ENCODE assay signal across 8 cellular contexts in genomic region chr1:151147685-151148084, GRCh38. TPM values are rescaled to one million over a fixed set of nuclear protein-coding genes. Genes with fewer than 3 reads are reported as not detected.
A peak's percentile ranks its signal among the peaks of the same experiment; 100 is the strongest.
DNase-seq lines count a peak whose midpoint lies in the region; TF ChIP-seq lines count a peak whose summit lies in the region.
"Had no signal": no experiment of that assay in that cellular context is flagged by ENCODE, and none has a peak within 500 bp of the region (broad histone marks: within the 10 kb centered on the region; RNA-seq: fewer than 3 reads in every experiment).

No MANE protein-coding gene starts in this region.

- H3K27ac Mint-ChIP-seq in activated naive CD4-positive, alpha-beta T cell treated with anti-CD3 and anti-CD28 coated beads, Interleukin-2, amount 10 ng/mL, durations not matched to agents 7 days and 5 days = no peak overlapping the region

- peak overlapping the region; percentile 90 for H3K4me3 Mint-ChIP-seq in activated naive CD4-positive, alpha-beta T cell treated with anti-CD3 and anti-CD28 coated beads, Interleukin-2, amount 10 ng/mL, durations not matched to agents 7 days and 5 days

- H3K27ac ChIP-seq in iPS-20b (ENCODE audit: low read length) (no peak overlapping the region), suprapubic skin (peak overlapping the region; percentile 79)

- peaks cover 37% of the 10 kb centered on the region for H3K27me3 ChIP-seq in iPS-20b (ENCODE audit: insufficient read depth, low read length)
- no peaks in the 10 kb centered on the region for H3K27me3 ChIP-seq in suprapubic skin

- no peaks in the 10 kb centered on the region for H3K36me3 Mint-ChIP-seq in activated naive CD4-positive, alpha-beta T cell treated with anti-CD3 and anti-CD28 coated beads, Interleukin-2, amount 10 ng/mL, durations not matched to agents 7 days and 5 days

- peaks cover 68% of the 10 kb centered on the region for H3K27me3 Mint-ChIP-seq in activated naive CD4-positive, alpha-beta T cell treated with anti-CD3 and anti-CD28 coated beads, Interleukin-2, amount 10 ng/mL, durations not matched to agents 7 days and 5 days

- H3K9me3 ChIP-seq in iPS-20b (ENCODE audit: insufficient read depth, low read depth, low read length) (no peaks in the 10 kb centered on the region), suprapubic skin (no peaks in the 10 kb centered on the region)

- no peaks in the 10 kb centered on the region for H3K9me3 Mint-ChIP-seq in activated naive CD4-positive, alpha-beta T cell treated with anti-CD3 and anti-CD28 coated beads, Interleukin-2, amount 10 ng/mL, durations not matched to agents 7 days and 5 days

- H3K4me3 ChIP-seq in iPS-20b (ENCODE audit: low read length) (peak overlapping the region; percentile 90; the same call in 1 of the 2 replicates), suprapubic skin (no peak overlapping the region)

- CTCF ChIA-PET in activated naive CD4-positive, alpha-beta T cell treated with anti-CD3 and anti-CD28 coated beads, Interleukin-2, amount 10 ng/mL, durations not matched to agents 7 days and 5 days (lab: Charles Lee) = interaction anchor here (1.0 kb wide), 1 partner anchor 48 kb away, joined by 3 read pairs; no protein-coding TSS in a partner anchor

- H3K4me1 ChIP-seq in iPS-20b (ENCODE audit: insufficient read depth, low read length) (peaks cover 28% of the 10 kb centered on the region), suprapubic skin (peaks cover 27% of the 10 kb centered on the region)

- H3K9ac ChIP-seq in iPS-20b (ENCODE audit: low read depth, low read length) = no peak overlapping the region

- no peak for TF ChIP-seq CTCF in suprapubic skin (IDR thresholded peaks at IDR 0.05)

- DNase-seq in activated naive CD4-positive, alpha-beta T cell treated with anti-CD3 and anti-CD28 coated beads, Interleukin-2, amount 10 ng/mL, durations not matched to agents 7 days and 5 days = no peak
- DNase-seq in activated naive CD4-positive, alpha-beta T cell treated with anti-CD3 and anti-CD28 coated beads, Interleukin-2, amount 50 U/mL, for 16 hours = no peak
- peak in 1 of 2 donors; percentile 14 for DNase-seq in suprapubic skin (ENCODE audit: low spot score in 2 of 2)
- no peak for DNase-seq in 8988T
- no peak for DNase-seq in stimulated activated CD4-positive, alpha-beta T cell treated with anti-CD3 and anti-CD28 coated beads, Interleukin-12 subunit alpha, Interleukin-12 subunit beta, amount 100 ng/mL, for 4 hours
- DNase-seq: stimulated activated CD4-positive, alpha-beta T cell treated with anti-CD3 and anti-CD28 coated beads, Interleukin-2, amount 100 ng/mL, for 24 hours had no signal

- TF ChIP-seq POLR2A in suprapubic skin (IDR thresholded peaks at IDR 0.05) = no peak

- peaks cover 22% of the 10 kb centered on the region for H3K4me1 Mint-ChIP-seq in activated naive CD4-positive, alpha-beta T cell treated with anti-CD3 and anti-CD28 coated beads, Interleukin-2, amount 10 ng/mL, durations not matched to agents 7 days and 5 days

- no peak for TF ChIP-seq EP300 in suprapubic skin (IDR thresholded peaks at IDR 0.05)

- 94% methylated on average over 2 of the region's 2 CpGs for WGBS in suprapubic skin

- H3K36me3 ChIP-seq in iPS-20b (ENCODE audit: insufficient read depth, low read depth, low read length) = no peaks in the 10 kb centered on the region
- no peaks in the 10 kb centered on the region for H3K36me3 ChIP-seq in suprapubic skin

RNA-seq across cellular contexts. Expression of gene SEMA6C, which starts 1.3 kb away (rescaled TPM):
- 10 to 100 TPM in 3 of 4 donors, 1 to 10 TPM in 1; 5.5 to 19.0 (median 14.9) TPM for total RNA-seq in suprapubic skin

RNA-seq across cellular contexts. Expression of gene TNFAIP8L2, which starts 8.8 kb away (rescaled TPM):
- total RNA-seq in suprapubic skin = 1 to 10 TPM; 1.0 to 2.5 (median 1.5) TPM

RNA-seq across cellular contexts. Expression of gene LYSMD1, which starts 18.0 kb away (rescaled TPM):
- total RNA-seq in suprapubic skin = 10 to 100 TPM in 3 of 4 donors, 1 to 10 TPM in 1; 8.4 to 15.2 (median 12.5) TPM

RNA-seq across cellular contexts. Expression of gene SCNM1, which starts 18.3 kb away (rescaled TPM):
- total RNA-seq in suprapubic skin = 10 to 100 TPM; 29.6 to 40.6 (median 35.4) TPM

RNA-seq across cellular contexts. Expression of gene TMOD4, which starts 28.1 kb away (rescaled TPM):
- total RNA-seq in suprapubic skin = not detected
- total RNA-seq: dermis microvascular lymphatic vessel endothelial cell had no signal
